9 cellular contexts compared by ENCODE assay signal in the genomic region with DNA sequence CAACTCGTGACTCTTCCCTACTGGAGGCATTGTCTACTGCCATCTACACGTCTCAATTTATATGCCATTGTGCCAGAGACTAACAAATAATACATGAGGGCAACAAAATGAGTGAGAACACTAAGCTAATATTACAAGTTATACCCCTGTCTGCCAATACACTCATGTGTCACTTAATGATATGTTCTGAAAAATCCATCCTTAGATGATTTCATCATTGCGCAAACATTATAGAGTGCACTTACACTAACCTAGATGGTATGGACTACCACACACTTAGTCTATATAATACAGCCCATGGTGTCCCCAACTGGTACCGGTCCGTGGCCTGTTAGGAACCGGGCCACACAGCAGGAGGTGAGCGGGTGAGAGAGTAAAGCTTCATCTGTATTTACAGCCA.
"Had no signal": no experiment of that assay in that cellular context is flagged by ENCODE, and none has a peak within 500 bp of the region (broad histone marks: within the 10 kb centered on the region; RNA-seq: fewer than 3 reads in every experiment).

No MANE protein-coding gene starts in this region.

- H3K4me2 ChIP-seq: GM23338, KMS-11 had no signal

- H3K27ac Mint-ChIP-seq: GM23338, H9, HFFc6 had no signal

- H3K4me1 Mint-ChIP-seq: GM23338 had no signal

- FAIRE-seq: H1, H54 had no signal

- DNase-seq: H9, HCEC 1CT, HFFc6, KBM-7 had no signal

- H3K27ac ChIP-seq: HL-60, KMS-11 had no signal

- ATAC-seq: GM23338 had no signal

- H3K4me3 ChIP-seq: GM23338 had no signal

- H3K4me3 Mint-ChIP-seq: GM23338, H9, HFFc6 had no signal

- H3K9ac ChIP-seq: KMS-11 had no signal
